In the genomic region with DNA sequence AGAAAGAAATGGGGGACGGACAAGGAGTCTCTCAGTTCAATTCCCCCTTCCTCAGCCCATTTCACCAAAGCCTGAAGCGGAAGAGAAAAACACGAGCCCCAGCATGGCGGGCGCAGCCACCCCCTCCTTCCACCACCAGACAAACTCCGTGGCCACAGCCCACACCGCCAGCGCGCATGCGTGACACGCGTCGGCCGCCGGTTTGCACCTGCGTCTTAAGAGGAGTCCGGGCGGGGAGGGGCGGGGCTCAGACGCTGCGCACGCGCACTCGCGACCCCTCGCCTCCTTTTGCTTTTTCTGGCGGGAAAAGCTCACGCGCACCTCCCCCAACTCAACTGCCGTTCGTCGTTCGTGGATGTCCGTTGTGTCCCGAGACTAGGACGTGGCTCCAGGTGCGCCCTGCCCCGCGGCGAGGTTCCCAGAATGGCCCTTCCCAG, we compare ENCODE assay signal across 10 cellular contexts. TPM values are rescaled to one million over a fixed set of nuclear protein-coding genes. Genes with fewer than 3 reads are reported as not detected.
DNase-seq lines count a peak whose midpoint lies in the region; FAIRE-seq and TF ChIP-seq lines count a peak whose summit lies in the region.
"Had no signal": no experiment of that assay in that cellular context is flagged by ENCODE, and none has a peak within 500 bp of the region (broad histone marks: within the 10 kb centered on the region; RNA-seq: fewer than 3 reads in every experiment).

A gene with protein sequence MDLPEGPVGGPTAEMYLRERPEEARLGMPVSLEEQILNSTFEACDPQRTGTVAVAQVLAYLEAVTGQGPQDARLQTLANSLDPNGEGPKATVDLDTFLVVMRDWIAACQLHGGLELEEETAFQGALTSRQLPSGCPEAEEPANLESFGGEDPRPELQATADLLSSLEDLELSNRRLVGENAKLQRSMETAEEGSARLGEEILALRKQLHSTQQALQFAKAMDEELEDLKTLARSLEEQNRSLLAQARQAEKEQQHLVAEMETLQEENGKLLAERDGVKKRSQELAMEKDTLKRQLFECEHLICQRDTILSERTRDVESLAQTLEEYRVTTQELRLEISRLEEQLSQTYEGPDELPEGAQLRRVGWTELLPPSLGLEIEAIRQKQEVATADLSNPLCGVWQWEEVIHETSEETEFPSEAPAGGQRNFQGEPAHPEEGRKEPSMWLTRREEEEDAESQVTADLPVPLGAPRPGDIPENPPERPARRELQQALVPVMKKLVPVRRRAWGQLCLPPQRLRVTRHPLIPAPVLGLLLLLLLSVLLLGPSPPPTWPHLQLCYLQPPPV (plus strand): TSS at position 314 of the 437 bp plus-strand sequence. CDS start 2,635 bp downstream, outside the sequence.

- H3K36me3 Mint-ChIP-seq in dendritic cell treated with granulocyte-macrophage colony-stimulating factor and Interleukin-4, amounts not matched to agents 40 ng/mL and 50 ng/mL, for 4 days (ENCODE audit: low read depth): no peaks in the 10 kb centered on the region
- H3K36me3 Mint-ChIP-seq: brain had no signal

- H3K4me3 ChIP-seq in neutrophil (ENCODE audit: low read depth in 1 of 2, low read length in 1 of 2): peak within 1 kb of the TSS; percentile 6 to 13
- peak within 1 kb of the TSS; percentile 27 to 55 for H3K4me3 ChIP-seq in testis

- DNase-seq in ACHN (peak; percentile 74), HT1080 (ENCODE audit: low read depth) (peak; percentile 32), testis (peak; percentile 85), DMS79 treated with DMSO at 0.1 percent for 48 hours (lab: John Stamatoyannopoulos, UW) (no peak), H54 (ENCODE audit: insufficient read length, low spot score) (no peak)
- peak; percentile 80 for DNase-seq in activated CD4-positive, alpha-beta T cell treated with anti-CD3 and anti-CD28 coated beads for 4 hours
- DNase-seq: DND-41 had no signal

- H3K4me1 ChIP-seq in neutrophil (ENCODE audit: control insufficient read depth in 1 of 2, insufficient read depth in 1 of 2, low read depth in 1 of 2, low read length in 1 of 2) (no peaks in the 10 kb centered on the region), testis (no peaks in the 10 kb centered on the region)

- in situ Hi-C loops in ACHN (cut with HindIII; ENCODE audit: low pct_ligation_motif_present, low pct_unique_long_range_greater_than_20kb, low sequenced_read_pairs): no loop called here

- no peak for TF ChIP-seq POLR2A in testis (IDR thresholded peaks at IDR 0.05)
- no peak for TF ChIP-seq POLR2A in H54 (IDR thresholded peaks at IDR 0.05; ENCODE audit: low read depth, low read length)

- peaks cover 28% of the 10 kb centered on the region for H3K27me3 ChIP-seq in neutrophil
- no peaks in the 10 kb centered on the region for H3K27me3 ChIP-seq in testis

- 30 to 36% methylated on average over 22 to 40 of the region's 40 CpGs for WGBS in testis, 2 donors

- peaks cover 20% of the 10 kb centered on the region for H3K4me1 Mint-ChIP-seq in dendritic cell treated with granulocyte-macrophage colony-stimulating factor and Interleukin-4, amounts not matched to agents 40 ng/mL and 50 ng/mL, for 4 days (ENCODE audit: low read depth)

- no peaks in the 10 kb centered on the region for H3K36me3 ChIP-seq in neutrophil
- no peaks in the 10 kb centered on the region for H3K36me3 ChIP-seq in testis (ENCODE audit: low read depth, missing control alignments)

- H3K27me3 Mint-ChIP-seq in dendritic cell treated with granulocyte-macrophage colony-stimulating factor and Interleukin-4, amounts not matched to agents 40 ng/mL and 50 ng/mL, for 4 days: peaks cover 35% of the 10 kb centered on the region

- peak within 1 kb of the TSS; percentile 77 for H3K27ac Mint-ChIP-seq in dendritic cell treated with granulocyte-macrophage colony-stimulating factor and Interleukin-4, amounts not matched to agents 40 ng/mL and 50 ng/mL, for 4 days

- peaks cover under 1% of the 10 kb centered on the region for H3K9me3 Mint-ChIP-seq in dendritic cell treated with granulocyte-macrophage colony-stimulating factor and Interleukin-4, amounts not matched to agents 40 ng/mL and 50 ng/mL, for 4 days

- intact Hi-C loops in dendritic cell treated with granulocyte-macrophage colony-stimulating factor and Interleukin-4, amounts not matched to agents 40 ng/mL and 50 ng/mL, for 4 days (cut with micrococcal nuclease): no loop called here
- intact Hi-C loops in testis (cut with DNase I; ENCODE audit: low total_unique reads): no loop called here

- H3K9me3 ChIP-seq in neutrophil: no peaks in the 10 kb centered on the region
- no peaks in the 10 kb centered on the region for H3K9me3 ChIP-seq in testis

- H3K4me3 Mint-ChIP-seq in dendritic cell treated with granulocyte-macrophage colony-stimulating factor and Interleukin-4, amounts not matched to agents 40 ng/mL and 50 ng/mL, for 4 days: peak within 1 kb of the TSS; percentile 67
- H3K4me3 Mint-ChIP-seq: brain had no signal

- H3K27ac ChIP-seq in neutrophil: no peak within 1 kb of the TSS
- H3K27ac ChIP-seq in testis: peak within 1 kb of the TSS in 1 of 2 donors; percentile 54

- FAIRE-seq in H54 (lab: Jason Lieb, UNC): no peak

- TF ChIP-seq CTCF in neutrophil (IDR thresholded peaks at IDR 0.05): no peak
- no peak for TF ChIP-seq CTCF in testis (IDR thresholded peaks at IDR 0.05)

RNA-seq across cellular contexts. Expression of the gene that starts here (rescaled TPM):
- not detected in 2 replicates for total RNA-seq in HT1080 (2014; rRNA removed; shearing (Covaris generic))
- not detected in 2 replicates for polyA plus RNA-seq in HT1080 (2015; cell fraction: cytosol; rRNA removed)
- not detected in 2 replicates for polyA plus RNA-seq in HT1080 (2015; cell fraction: nucleus; rRNA removed)
- 100 to 1,000 TPM in 1 of 2 donors, 10 to 100 TPM in 1; 72.8 to 102 TPM for total RNA-seq in testis
- polyA plus RNA-seq in testis (ENCODE audit: insufficient read depth, low read depth, low replicate concordance): 121 TPM

Comparison
In these comparisons a context has a peak if more than half of its experiments do, and no peak if none do; other contexts are left out.
1. RNA of the gene that starts here (total RNA-seq): 72.8 to 102 TPM in testis; not detected in HT1080; every median in the first group is over 10 times any median in the second.
2. Peak in DNase-seq in HT1080; RNA of the gene not detected or under 1 TPM.
3. DNase-seq: peak in ACHN (single experiment), activated CD4-positive, alpha-beta T cell treated with anti-CD3 and anti-CD28 coated beads for 4 hours (2 of 2) and testis (single experiment); none in DMS79 treated with DMSO at 0.1 percent for 48 hours (single experiment) and H54 (single experiment).